23 cellular contexts compared by ENCODE assay signal in genomic region chr20:1435337-1435699, GRCh38. TPM values are rescaled to one million over a fixed set of nuclear protein-coding genes. Genes with fewer than 3 reads are reported as not detected.
DNase-seq lines count a peak whose midpoint lies in the region; TF ChIP-seq lines count a peak whose summit lies in the region.
"Had no signal": no experiment of that assay in that cellular context is flagged by ENCODE, and none has a peak within 500 bp of the region (broad histone marks: within the 10 kb centered on the region; RNA-seq: fewer than 3 reads in every experiment).

No MANE protein-coding gene starts in this region.

- H2AK5ac ChIP-seq in mesenchymal stem cell (ENCODE audit: low read length, severe bottlenecking) = peak overlapping the region; percentile 17

- H3K4me1 ChIP-seq in BLaER1 treated with 17β-estradiol and CSF1 and Interleukin-3, amounts not matched to agents 10 nM and 100 nM = peaks cover 37 to 59% (median 45%) of the 10 kb centered on the region in 10 experiments
- H3K4me1 ChIP-seq in DOHH2 (ENCODE audit: control insufficient read depth, low read length) (peaks cover 85% of the 10 kb centered on the region), SJCRH30 (peaks cover 11% of the 10 kb centered on the region), mesenchymal stem cell (ENCODE audit: control insufficient read depth, insufficient read depth, low read depth, low read length) (no peaks in the 10 kb centered on the region)
- H3K4me1 ChIP-seq: neural progenitor cell, vagina had no signal

- H2BK120ac ChIP-seq in mesenchymal stem cell (ENCODE audit: low read depth, low read length) = no peak overlapping the region

- H4K20me1 ChIP-seq in BLaER1 treated with 17β-estradiol and CSF1 and Interleukin-3, amounts not matched to agents 10 nM and 100 nM = peaks cover 11 to 44% (median 24%) of the 10 kb centered on the region in 11 experiments; a peak in 16 of 22 replicates
- H4K20me1 ChIP-seq in DOHH2 (ENCODE audit: control insufficient read depth, insufficient read depth, low read depth, low read length) = no peaks in the 10 kb centered on the region

- no peak overlapping the region for H2BK5ac ChIP-seq in mesenchymal stem cell (ENCODE audit: low read depth, low read length, poor library complexity, severe bottlenecking)

- peak overlapping the region; percentile 42 to 94 for H2BK12ac ChIP-seq in mesenchymal stem cell (ENCODE audit: low read length in 2 of 2)

- peak overlapping the region; percentile 34 to 56 for H3K18ac ChIP-seq in mesenchymal stem cell (ENCODE audit: low read depth in 1 of 2, low read length in 2 of 2)

- 0 out of 22 replicates have a peak overlapping the region, but pooled peaks of 2 of the 11 experiments have one; percentile 5 to 49 for H3K27ac ChIP-seq in BLaER1 treated with 17β-estradiol and CSF1 and Interleukin-3, amounts not matched to agents 10 nM and 100 nM
- H3K27ac ChIP-seq in DOHH2 (ENCODE audit: low read depth, low read length) (peak overlapping the region; percentile 67), SJCRH30 (peak overlapping the region; percentile 66), mesenchymal stem cell (ENCODE audit: low read length, poor library complexity, severe bottlenecking) (no peak overlapping the region), caudate nucleus (ENCODE audit: low read depth, low read length) (no peak overlapping the region)
- H3K27ac ChIP-seq: coronary artery, neural progenitor cell, SK-N-MC, thoracic aorta, vagina had no signal

- no peak overlapping the region for H2BK15ac ChIP-seq in mesenchymal stem cell (ENCODE audit: low read depth, poor library complexity, severe bottlenecking)

- peak overlapping the region; percentile 5 for H4K8ac ChIP-seq in mesenchymal stem cell (ENCODE audit: low read length)

- H3K9me2 ChIP-seq in DOHH2 (replicated peaks; ENCODE audit: control insufficient read depth, low read length) = no peaks in the 10 kb centered on the region

- peaks cover 0 to 13% (median 5%) of the 10 kb centered on the region in 11 experiments; a peak in 14 of 22 replicates for H3K36me3 ChIP-seq in BLaER1 treated with 17β-estradiol and CSF1 and Interleukin-3, amounts not matched to agents 10 nM and 100 nM
- H3K36me3 ChIP-seq in DOHH2 (ENCODE audit: control insufficient read depth, low read length) = 0 out of 2 replicates have a peak, but pooled peaks cover 5% of the 10 kb centered on the region
- H3K36me3 ChIP-seq in SJCRH30 = no peaks in the 10 kb centered on the region
- H3K36me3 ChIP-seq in mesenchymal stem cell (ENCODE audit: control insufficient read depth in 1 of 2, insufficient read depth in 2 of 2, low read depth in 1 of 2, low read length in 2 of 2) = peaks cover 6 to 7% of the 10 kb centered on the region in 2 experiments
- H3K36me3 ChIP-seq: MG63, neural progenitor cell, thoracic aorta, vagina had no signal

- no peaks in the 10 kb centered on the region for H3K79me1 ChIP-seq in mesenchymal stem cell (replicated peaks; ENCODE audit: low read length, poor library complexity, severe bottlenecking)

- peaks cover 10% of the 10 kb centered on the region for H3F3A ChIP-seq in DOHH2 (ENCODE audit: control insufficient read depth, insufficient read depth)

- H3K9ac ChIP-seq in BLaER1 treated with 17β-estradiol and CSF1 and Interleukin-3, amounts not matched to agents 10 nM and 100 nM = no peak overlapping the region
- no peak overlapping the region for H3K9ac ChIP-seq in mesenchymal stem cell (ENCODE audit: low read length)
- H3K9ac ChIP-seq: neural progenitor cell had no signal

- H4K91ac ChIP-seq in mesenchymal stem cell (ENCODE audit: low read length) = no peak overlapping the region

- no peak for TF ChIP-seq CTCF in DOHH2 (IDR thresholded peaks at IDR 0.05; ENCODE audit: low read depth, low read length, poor library complexity, severe bottlenecking)

- peak overlapping the region in 1 of 2 experiments; percentile 4 for H3K4ac ChIP-seq in mesenchymal stem cell (ENCODE audit: low read depth in 1 of 2, low read length in 2 of 2)

- H3K4me3 ChIP-seq in BLaER1 treated with 17β-estradiol and CSF1 and Interleukin-3, amounts not matched to agents 10 nM and 100 nM = no peak overlapping the region
- peak overlapping the region; percentile 56 for H3K4me3 ChIP-seq in DOHH2 (ENCODE audit: low read length)
- H3K4me3 ChIP-seq in SJCRH30 = no peak overlapping the region
- H3K4me3 ChIP-seq in mesenchymal stem cell (ENCODE audit: insufficient read depth in 1 of 2, low read depth in 1 of 2, low read length in 2 of 2) = no peak overlapping the region
- H3K4me3 ChIP-seq: coronary artery, lung, MG63, neural progenitor cell, SK-N-MC, thoracic aorta, vagina had no signal

- H3K14ac ChIP-seq in mesenchymal stem cell (ENCODE audit: low read length in 2 of 2) = no peak overlapping the region

- H3K9me3 ChIP-seq in BLaER1 treated with 17β-estradiol and CSF1 and Interleukin-3, amounts not matched to agents 10 nM and 100 nM (replicated peaks in 1 of 11) = peaks cover 0 to 11% (median 9%) of the 10 kb centered on the region in 11 experiments; a peak in 12 of 22 replicates
- H3K9me3 ChIP-seq in DOHH2 (ENCODE audit: control insufficient read depth, insufficient read depth, low read length) (peaks cover 9% of the 10 kb centered on the region), SJCRH30 (replicated peaks) (no peaks in the 10 kb centered on the region), mesenchymal stem cell (ENCODE audit: control insufficient read depth, low read length) (no peaks in the 10 kb centered on the region)
- H3K9me3 ChIP-seq: MG63, thoracic aorta, vagina had no signal

- DNase-seq in SJCRH30 (no peak), mesenchymal stem cell (no peak), GM19240 (ENCODE audit: insufficient read length, low spot score) (no peak), caudate nucleus (lab: John Stamatoyannopoulos, UW) (no peak), germinal center (ENCODE audit: low spot score) (no peak), DMS79 (lab: John Stamatoyannopoulos, UW) (no peak)
- DNase-seq: activated CD8-positive, alpha-beta memory T cell treated with anti-CD3 and anti-CD28 coated beads for 24 hours; GOT3; kidney glomerular epithelial cell; NCI-H2227 treated with DMSO at 0.1 percent for 48 hours; posterior cingulate gyrus; stimulated activated CD4-positive, alpha-beta T cell treated with anti-CD3 and anti-CD28 coated beads, Interleukin-12 subunit alpha, Interleukin-12 subunit beta, amount 100 ng/mL, for 4 hours had no signal

- peaks cover 0 to 36% (median 0%) of the 10 kb centered on the region in 11 experiments; a peak in 6 of 22 replicates for H3K27me3 ChIP-seq in BLaER1 treated with 17β-estradiol and CSF1 and Interleukin-3, amounts not matched to agents 10 nM and 100 nM
- no peaks in the 10 kb centered on the region for H3K27me3 ChIP-seq in DOHH2 (ENCODE audit: control insufficient read depth, low read length)
- H3K27me3 ChIP-seq in SJCRH30 = no peaks in the 10 kb centered on the region
- H3K27me3 ChIP-seq in mesenchymal stem cell (ENCODE audit: control insufficient read depth in 1 of 2, insufficient read depth in 1 of 2, low read length in 2 of 2) = no peaks in the 10 kb centered on the region
- H3K27me3 ChIP-seq: MG63, neural progenitor cell, vagina had no signal

- H2AFZ ChIP-seq in mesenchymal stem cell (ENCODE audit: low read depth, low read length) = no peak overlapping the region
- H2AFZ ChIP-seq: neural progenitor cell had no signal

- H3K23ac ChIP-seq in mesenchymal stem cell (ENCODE audit: low read length in 2 of 2) = no peak overlapping the region

- no peaks in the 10 kb centered on the region for H3K79me2 ChIP-seq in DOHH2 (ENCODE audit: control insufficient read depth, low read length)

- H3K4me2 ChIP-seq in BLaER1 treated with 17β-estradiol and CSF1 and Interleukin-3, amounts not matched to agents 10 nM and 100 nM = peak overlapping the region; percentile 64 to 89 (median 82)
- H3K4me2 ChIP-seq in DOHH2 (ENCODE audit: low read length) (peak overlapping the region; percentile 62), mesenchymal stem cell (ENCODE audit: low read length, poor library complexity, severe bottlenecking) (no peak overlapping the region)
- H3K4me2 ChIP-seq: neural progenitor cell had no signal

RNA-seq across cellular contexts. Expression of gene NSFL1C, which starts 31.3 kb away (rescaled TPM):
- total RNA-seq in SJCRH30 (2014; rRNA removed; shearing (Covaris generic)) = 46.2 and 47.8 TPM in 2 replicates
- 50.4 TPM for polyA plus RNA-seq in mesenchymal stem cell (2013, experiment 1 of 2)
- 52.6 TPM for polyA plus RNA-seq in mesenchymal stem cell (2013, experiment 2 of 2)

RNA-seq across cellular contexts. Expression of gene FKBP1A, which starts 42.5 kb away (rescaled TPM):
- 112 and 127 TPM in 2 replicates for total RNA-seq in SJCRH30 (2014; rRNA removed; shearing (Covaris generic))
- polyA plus RNA-seq in mesenchymal stem cell (2013, experiment 1 of 2) = 511 TPM
- polyA plus RNA-seq in mesenchymal stem cell (2013, experiment 2 of 2) = 515 TPM

RNA-seq across cellular contexts. Expression of gene SIRPB2, which starts 55.9 kb away (rescaled TPM):
- not detected in 2 replicates for total RNA-seq in SJCRH30 (2014; rRNA removed; shearing (Covaris generic))
- not detected for polyA plus RNA-seq in mesenchymal stem cell (2013, experiment 1 of 2)
- not detected for polyA plus RNA-seq in mesenchymal stem cell (2013, experiment 2 of 2)
- total RNA-seq: activated CD4-positive, alpha-beta T cell treated with anti-CD3 and anti-CD28 coated beads for 36 hours; IMR-90 had no signal
- polyA plus RNA-seq: IMR-90 had no signal

Comparison
In these comparisons a context has a peak if more than half of its experiments do, and no peak if none do; other contexts are left out.
1. H3K27ac ChIP-seq: peak in DOHH2 (single experiment) and SJCRH30 (single experiment); none in mesenchymal stem cell (single experiment) and caudate nucleus (single experiment).